ENCODE assay signal across 27 cellular contexts in the genomic region with DNA sequence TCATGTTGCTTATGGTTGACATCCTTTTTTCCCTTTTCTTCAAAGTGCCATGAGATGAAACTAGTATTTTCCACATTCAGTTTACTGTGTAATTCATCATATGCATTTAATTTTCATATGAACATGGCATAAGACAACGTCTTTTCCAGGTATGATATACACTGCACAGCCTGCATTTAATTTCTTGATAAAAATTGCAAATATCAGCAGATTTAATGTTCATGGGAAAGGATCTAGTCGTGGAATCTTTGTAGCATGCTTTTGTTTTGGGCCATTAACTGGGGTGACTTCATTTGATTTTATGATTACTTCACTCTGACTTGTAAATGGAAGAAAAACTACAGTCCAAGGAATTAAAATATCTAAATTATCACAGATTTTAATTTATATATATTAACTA.
"Had no signal": no experiment of that assay in that cellular context is flagged by ENCODE, and none has a peak within 500 bp of the region (broad histone marks: within the 10 kb centered on the region; RNA-seq: fewer than 3 reads in every experiment).

No MANE protein-coding gene starts in this region.

- H3K9me3 ChIP-seq: stomach, suprapubic skin, testis, thoracic aorta, thyroid gland, tibial artery, tibial nerve, transverse colon, upper lobe of left lung, upper lobe of right lung, uterus, vagina had no signal

- H3K27ac ChIP-seq: stomach, suprapubic skin, testis, thoracic aorta, thyroid gland, tibial artery, tibial nerve, transverse colon, upper lobe of left lung, upper lobe of right lung, uterus, vagina had no signal

- H3K36me3 ChIP-seq: stomach, suprapubic skin, thoracic aorta, thyroid gland, tibial artery, tibial nerve, transverse colon, upper lobe of left lung, upper lobe of right lung, uterus, vagina had no signal

- DNase-seq: stimulated activated CD4-positive, alpha-beta T cell treated with anti-CD3 and anti-CD28 coated beads, Interleukin-2, amount 100 ng/mL, for 48 hours; stimulated activated CD4-positive, alpha-beta T cell treated with anti-CD3 and anti-CD28 coated beads, Interleukin-4, amount 100 ng/mL, for 1 hour; stimulated activated CD4-positive, alpha-beta T cell treated with anti-CD3 and anti-CD28 coated beads, Interleukin-4, amount 100 ng/mL, for 24 hours; stimulated activated CD4-positive, alpha-beta T cell treated with anti-CD3 and anti-CD28 coated beads, Interleukin-4, amount 100 ng/mL, for 4 hours; stimulated activated CD8-positive, alpha-beta memory T cell treated with anti-CD3 and anti-CD28 coated beads, Interleukin-4, amount 100 ng/mL, for 48 hours; stimulated activated naive B cell treated with anti-CD40 and anti-IgM and Interleukin-4, amounts not matched to agents 10 μg/mL and 1 μg/mL and 100 μg/mL, for 72 hours; stimulated activated naive CD4-positive, alpha-beta T cell; stimulated activated naive CD4-positive, alpha-beta T cell treated with Interleukin-2 at 50 U/mL for 16 hours; stimulated activated naive CD8-positive, alpha-beta T cell treated with anti-CD3 and anti-CD28 coated beads, Interleukin-15, amount 100 ng/mL, for 72 hours; stimulated activated naive CD8-positive, alpha-beta T cell treated with anti-CD3 and anti-CD28 coated beads, Interleukin-15, Interleukin-2, amounts not matched to agents 100 U/mL and 50 U/mL, for 24 hours; stomach; substantia nigra; testis; thyroid gland; tibial artery; transverse colon; trophoblast cell; upper lobe of left lung; upper lobe of right lung; uterus had no signal

- H3K27me3 ChIP-seq: stomach, suprapubic skin, testis, thyroid gland, tibial artery, tibial nerve, transverse colon, upper lobe of left lung, upper lobe of right lung, uterus, vagina had no signal

- H3K4me3 ChIP-seq: stomach, suprapubic skin, testis, thoracic aorta, thyroid gland, tibial artery, tibial nerve, transverse colon, upper lobe of left lung, upper lobe of right lung, uterus, vagina had no signal

- ATAC-seq: stimulated activated effector memory CD8-positive, alpha-beta T cell treated with anti-CD3 and anti-CD28 coated beads, Interleukin-12 subunit alpha, Interleukin-12 subunit beta, amount 100 ng/mL, for 72 hours; stimulated activated memory B cell treated with anti-CD40 and anti-IgM and Interleukin-4, amounts not matched to agents 10 μg/mL and 1 μg/mL and 100 μg/mL, for 72 hours; stimulated activated naive B cell treated with anti-CD40 and anti-IgM and Interleukin-4, amounts not matched to agents 10 μg/mL and 1 μg/mL and 100 μg/mL, for 72 hours; stimulated activated naive CD8-positive, alpha-beta T cell treated with anti-CD3 and anti-CD28 coated beads, Interleukin-15, amount 100 ng/mL, for 72 hours; stimulated activated naive CD8-positive, alpha-beta T cell treated with anti-CD3 and anti-CD28 coated beads, Interleukin-15, Interleukin-2, amounts not matched to agents 100 U/mL and 50 U/mL, for 24 hours; upper lobe of right lung had no signal

- FAIRE-seq: urothelium cell line had no signal

- H3K4me1 ChIP-seq: stomach, suprapubic skin, testis, thyroid gland, tibial artery, tibial nerve, transverse colon, upper lobe of left lung, upper lobe of right lung, uterus, vagina had no signal
